Comparison of ENCODE assay signal across 1 cellular context in genomic region chr12:71636704-71637115, GRCh38.
A peak's percentile ranks its signal among the peaks of the same experiment; 100 is the strongest.
TF ChIP-seq lines count a peak whose summit lies in the region.

No MANE protein-coding gene starts in this region.

TF ChIP-seq in GM12878, 131 proteins besides CTCF, POLR2A, EP300 and RAD21:
- TF ChIP-seq EED (IDR thresholded peaks at IDR 0.05; ENCODE audit: low read depth) (no peak), SMC3 (IDR thresholded peaks at IDR 0.05; ENCODE audit: borderline replicate concordance, low read length) (peak; percentile 41; the same call in 1 of the 2 replicates)
TF ChIP-seq in GM12878: peak in this region for 1.
